ENCODE assay signal across 34 cellular contexts in the genomic region with DNA sequence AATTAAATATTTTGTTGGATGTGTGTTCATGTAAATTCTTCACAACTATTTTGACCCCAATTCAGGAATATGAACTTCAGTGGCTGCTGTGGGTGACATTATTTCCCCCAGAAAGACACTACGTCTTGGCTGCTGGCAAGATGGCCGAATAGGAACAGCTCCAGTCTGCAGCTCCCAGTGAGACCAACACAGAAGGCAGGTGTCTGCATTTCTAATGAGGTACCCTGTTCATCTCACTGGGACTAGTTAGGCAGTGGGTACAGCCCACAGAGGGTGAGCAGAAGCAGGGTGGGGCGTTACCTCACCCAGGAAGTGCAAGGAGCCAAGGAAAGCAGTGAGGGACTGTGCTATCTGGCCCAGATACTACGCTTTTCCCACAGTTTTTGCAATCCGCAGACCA.
"Had no signal": no experiment of that assay in that cellular context is flagged by ENCODE, and none has a peak within 500 bp of the region (broad histone marks: within the 10 kb centered on the region; RNA-seq: fewer than 3 reads in every experiment).

No MANE protein-coding gene starts in this region.

- H3K27ac ChIP-seq: ascending aorta, breast epithelium, cardiac muscle cell, coronary artery, dorsolateral prefrontal cortex, esophagus muscularis mucosa, foreskin keratinocyte, gastrocnemius medialis, heart left ventricle, WERI-Rb-1 had no signal

- H3K27me3 Mint-ChIP-seq: activated CD4-positive, alpha-beta memory T cell treated with anti-CD3 and anti-CD28 coated beads, Interleukin-2, amount 10 ng/mL, durations not matched to agents 7 days and 5 days; activated CD4-positive, alpha-beta T cell treated with anti-CD3 and anti-CD28 coated beads, Interleukin-2, amount 10 ng/mL, durations not matched to agents 7 days and 5 days; activated naive CD4-positive, alpha-beta T cell treated with anti-CD3 and anti-CD28 coated beads, Interleukin-2, amount 10 ng/mL, durations not matched to agents 7 days and 5 days; activated naive CD8-positive, alpha-beta T cell treated with anti-CD3 and anti-CD28 coated beads, Interleukin-2, amount 10 ng/mL, durations not matched to agents 7 days and 5 days; activated T-cell treated with anti-CD3 and anti-CD28 coated beads, Interleukin-2, amount 50 U/mL, for 24 hours; brain; dendritic cell treated with granulocyte-macrophage colony-stimulating factor and Interleukin-4, amounts not matched to agents 40 ng/mL and 50 ng/mL, for 4 days; T-helper 17 cell had no signal

- H3K27ac Mint-ChIP-seq: activated CD4-positive, alpha-beta memory T cell treated with anti-CD3 and anti-CD28 coated beads, Interleukin-2, amount 10 ng/mL, durations not matched to agents 7 days and 5 days; activated CD4-positive, alpha-beta T cell treated with anti-CD3 and anti-CD28 coated beads, Interleukin-2, amount 10 ng/mL, durations not matched to agents 7 days and 5 days; activated naive CD4-positive, alpha-beta T cell treated with anti-CD3 and anti-CD28 coated beads, Interleukin-2, amount 50 U/mL, for 72 hours; activated naive CD8-positive, alpha-beta T cell treated with anti-CD3 and anti-CD28 coated beads, Interleukin-2, amount 10 ng/mL, durations not matched to agents 7 days and 5 days; activated T-cell treated with anti-CD3 and anti-CD28 coated beads, Interleukin-2, amount 50 U/mL, for 24 hours; activated T-cell treated with anti-CD3 and anti-CD28 coated beads, Interleukin-2, amount 50 U/mL, for 72 hours; dendritic cell treated with granulocyte-macrophage colony-stimulating factor and Interleukin-4, amounts not matched to agents 40 ng/mL and 50 ng/mL, for 4 days; T-helper 17 cell; T-helper 2 cell treated with Interferon-gamma antibody and Interleukin-4, amounts not matched to agents 5 μg/mL and 100 μg/mL, for 36 hours had no signal

- H3K27me3 ChIP-seq: ascending aorta, breast epithelium, cardiac muscle cell, dorsolateral prefrontal cortex, esophagus muscularis mucosa, foreskin keratinocyte, gastrocnemius medialis, heart left ventricle had no signal

- H3K36me3 ChIP-seq: ascending aorta, breast epithelium, cardiac muscle cell, gastrocnemius medialis, heart left ventricle had no signal

- H3K4me1 ChIP-seq: ascending aorta, breast epithelium, foreskin keratinocyte had no signal

- DNase-seq: activated CD4-positive, alpha-beta memory T cell treated with anti-CD3 and anti-CD28 coated beads, Interleukin-2, amount 10 ng/mL, durations not matched to agents 7 days and 5 days; activated CD4-positive, alpha-beta T cell treated with anti-CD3 and anti-CD28 coated beads for 1 hour; activated CD4-positive, alpha-beta T cell treated with anti-CD3 and anti-CD28 coated beads for 4 hours; activated CD4-positive, alpha-beta T cell treated with anti-CD3 and anti-CD28 coated beads, Interleukin-2, amount 10 ng/mL, durations not matched to agents 7 days and 5 days; activated CD4-positive, alpha-beta T cell treated with anti-CD3 and anti-CD28 coated beads, Interleukin-2, amount 50 U/mL, for 4 hours; activated CD8-positive, alpha-beta memory T cell treated with anti-CD3 and anti-CD28 coated beads, Interleukin-2, amount 50 U/mL, for 48 hours; activated gamma-delta T cell; activated naive CD4-positive, alpha-beta T cell; activated naive CD4-positive, alpha-beta T cell treated with anti-CD3 and anti-CD28 coated beads, Interleukin-2, amount 10 ng/mL, durations not matched to agents 7 days and 5 days; activated naive CD8-positive, alpha-beta T cell treated with anti-CD3 and anti-CD28 coated beads, Interleukin-2, amount 10 ng/mL, durations not matched to agents 7 days and 5 days; activated T-cell treated with anti-CD3 and anti-CD28 coated beads for 4 hours; activated T-cell treated with anti-CD3 and anti-CD28 coated beads, Interleukin-2, amount 50 U/mL, for 24 hours; activated T-cell treated with anti-CD3 and anti-CD28 coated beads, Interleukin-2, amount 50 U/mL, for 72 hours; central memory CD4-positive, alpha-beta T cell; dorsolateral prefrontal cortex; effector memory CD4-positive, alpha-beta T cell; erythroblast; foreskin keratinocyte; gastrocnemius medialis; glutamatergic neuron; heart left ventricle; T-helper 1 cell; T-helper 17 cell; T1000; WERI-Rb-1 had no signal

- H3K4me3 Mint-ChIP-seq: activated CD4-positive, alpha-beta memory T cell treated with anti-CD3 and anti-CD28 coated beads, Interleukin-2, amount 10 ng/mL, durations not matched to agents 7 days and 5 days; activated CD4-positive, alpha-beta T cell treated with anti-CD3 and anti-CD28 coated beads, Interleukin-2, amount 10 ng/mL, durations not matched to agents 7 days and 5 days; activated naive CD4-positive, alpha-beta T cell treated with anti-CD3 and anti-CD28 coated beads, Interleukin-2, amount 10 ng/mL, durations not matched to agents 7 days and 5 days; activated naive CD8-positive, alpha-beta T cell treated with anti-CD3 and anti-CD28 coated beads, Interleukin-2, amount 10 ng/mL, durations not matched to agents 7 days and 5 days; activated T-cell treated with anti-CD3 and anti-CD28 coated beads, Interleukin-2, amount 50 U/mL, for 24 hours; activated T-cell treated with anti-CD3 and anti-CD28 coated beads, Interleukin-2, amount 50 U/mL, for 72 hours; brain; dendritic cell treated with granulocyte-macrophage colony-stimulating factor and Interleukin-4, amounts not matched to agents 40 ng/mL and 50 ng/mL, for 4 days; T-helper 17 cell; T-helper 2 cell treated with Interferon-gamma antibody and Interleukin-4, amounts not matched to agents 5 μg/mL and 100 μg/mL, for 36 hours had no signal

- ATAC-seq: activated naive CD4-positive, alpha-beta T cell treated with anti-CD3 and anti-CD28 coated beads, Interleukin-2, amount 50 U/mL, for 72 hours; activated T-cell treated with anti-CD3 and anti-CD28 coated beads, Interleukin-2, amount 50 U/mL, for 72 hours; foreskin keratinocyte; gastrocnemius medialis; heart left ventricle; T-helper 17 cell had no signal

- H3K4me3 ChIP-seq: ascending aorta, breast epithelium, cardiac muscle cell, coronary artery, dorsolateral prefrontal cortex, esophagus muscularis mucosa, gastrocnemius medialis, heart left ventricle had no signal
